Comparison of ENCODE assay signal across 29 cellular contexts in the genomic region with DNA sequence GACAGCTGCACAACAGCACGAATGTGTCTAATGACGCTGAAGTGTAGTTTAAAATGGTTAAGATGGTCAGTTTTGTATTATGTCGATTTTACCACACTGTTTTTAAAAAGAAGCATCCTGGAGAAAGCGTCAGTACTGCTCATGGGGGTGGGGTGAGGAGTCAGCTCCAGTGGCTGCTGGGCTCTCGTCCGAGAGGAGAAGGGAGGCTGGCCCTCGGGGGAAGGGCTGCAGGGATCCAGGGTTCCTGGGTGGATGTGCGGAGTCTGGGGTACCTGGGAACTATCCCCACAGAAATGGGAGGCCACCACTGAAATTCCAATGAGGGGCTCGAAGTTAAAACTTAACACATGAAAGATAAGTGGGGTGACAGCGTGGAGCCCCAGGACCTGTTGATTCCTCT. TPM values are rescaled to one million over a fixed set of nuclear protein-coding genes. Genes with fewer than 3 reads are reported as not detected.
DNase-seq lines count a peak whose midpoint lies in the region; ATAC-seq and TF ChIP-seq lines count a peak whose summit lies in the region.
"Had no signal": no experiment of that assay in that cellular context is flagged by ENCODE, and none has a peak within 500 bp of the region (broad histone marks: within the 10 kb centered on the region; RNA-seq: fewer than 3 reads in every experiment).

No MANE protein-coding gene starts in this region.

- H3K4me3 ChIP-seq in coronary artery = no peak overlapping the region
- H3K4me3 ChIP-seq in lower lobe of right lung = no peak overlapping the region
- peak overlapping the region in 7 of 8 donors; percentile 9 to 56 (median 14) for H3K4me3 ChIP-seq in spleen
- no peak overlapping the region for H3K4me3 ChIP-seq in suprapubic skin
- no peak overlapping the region for H3K4me3 ChIP-seq in SJCRH30
- H3K4me3 ChIP-seq: colonic mucosa had no signal

- CTCF ChIA-PET in activated naive CD4-positive, alpha-beta T cell treated with anti-CD3 and anti-CD28 coated beads, Interleukin-2, amount 10 ng/mL, durations not matched to agents 7 days and 5 days (lab: Charles Lee) = interaction anchor here (0.9 to 2.1 kb wide), 2 partner anchors 15 to 95 kb away, joined by 3 to 9 read pairs; no protein-coding TSS in a partner anchor

- no peaks in the 10 kb centered on the region for H3K9me3 Mint-ChIP-seq in activated naive CD4-positive, alpha-beta T cell treated with anti-CD3 and anti-CD28 coated beads, Interleukin-2, amount 50 U/mL, for 24 hours
- no peaks in the 10 kb centered on the region for H3K9me3 Mint-ChIP-seq in activated naive CD4-positive, alpha-beta T cell treated with anti-CD3 and anti-CD28 coated beads, Interleukin-2, amount 10 ng/mL, durations not matched to agents 7 days and 5 days
- H3K9me3 Mint-ChIP-seq: activated T-cell treated with anti-CD3 and anti-CD28 coated beads, Interleukin-2, amount 50 U/mL, for 72 hours; mesothelial cell of epicardium; naive B cell had no signal

- intact Hi-C loops in lower lobe of right lung (cut with DNase I) (no loop called here), spleen (cut with DNase I; ENCODE audit: low total_unique reads) (no loop called here)

- H3K9me3 ChIP-seq in lower lobe of right lung (no peaks in the 10 kb centered on the region), spleen (no peaks in the 10 kb centered on the region), suprapubic skin (no peaks in the 10 kb centered on the region), SJCRH30 (replicated peaks) (no peaks in the 10 kb centered on the region)
- H3K9me3 ChIP-seq: colonic mucosa had no signal

- no peak for ATAC-seq in lower lobe of right lung
- ATAC-seq: activated CD8-positive, alpha-beta memory T cell treated with anti-CD3 and anti-CD28 coated beads, Interleukin-2, amount 10 ng/mL, durations not matched to agents 7 days and 5 days; activated T-cell treated with anti-CD3 and anti-CD28 coated beads, Interleukin-2, amount 50 U/mL, for 72 hours had no signal

- peaks cover 3% of the 10 kb centered on the region for H3K36me3 Mint-ChIP-seq in activated naive CD4-positive, alpha-beta T cell treated with anti-CD3 and anti-CD28 coated beads, Interleukin-2, amount 50 U/mL, for 24 hours
- H3K36me3 Mint-ChIP-seq in activated naive CD4-positive, alpha-beta T cell treated with anti-CD3 and anti-CD28 coated beads, Interleukin-2, amount 10 ng/mL, durations not matched to agents 7 days and 5 days = no peaks in the 10 kb centered on the region
- H3K36me3 Mint-ChIP-seq: activated CD8-positive, alpha-beta memory T cell treated with anti-CD3 and anti-CD28 coated beads, Interleukin-2, amount 10 ng/mL, durations not matched to agents 7 days and 5 days; CD14-positive monocyte; mesothelial cell of epicardium had no signal

- H3K36me3 ChIP-seq in lower lobe of right lung = no peaks in the 10 kb centered on the region
- H3K36me3 ChIP-seq in spleen = no peaks in the 10 kb centered on the region
- H3K36me3 ChIP-seq in suprapubic skin = no peaks in the 10 kb centered on the region
- no peaks in the 10 kb centered on the region for H3K36me3 ChIP-seq in SJCRH30
- H3K36me3 ChIP-seq: colonic mucosa had no signal

- no peak for TF ChIP-seq CTCF in coronary artery (IDR thresholded peaks at IDR 0.05)
- TF ChIP-seq CTCF in lower lobe of right lung (IDR thresholded peaks at IDR 0.05) = no peak
- no peak for TF ChIP-seq CTCF in spleen (IDR thresholded peaks at IDR 0.05 in 8 of 11, conservative IDR thresholded peaks at IDR 0.05 in 3 of 11)
- TF ChIP-seq CTCF in suprapubic skin (IDR thresholded peaks at IDR 0.05) = no peak

- peaks cover 35% of the 10 kb centered on the region for H3K4me1 Mint-ChIP-seq in activated naive CD4-positive, alpha-beta T cell treated with anti-CD3 and anti-CD28 coated beads, Interleukin-2, amount 50 U/mL, for 24 hours
- H3K4me1 Mint-ChIP-seq in activated naive CD4-positive, alpha-beta T cell treated with anti-CD3 and anti-CD28 coated beads, Interleukin-2, amount 10 ng/mL, durations not matched to agents 7 days and 5 days = peaks cover 2% of the 10 kb centered on the region
- H3K4me1 Mint-ChIP-seq: mesothelial cell of epicardium had no signal

- H3K27ac ChIP-seq in coronary artery = no peak overlapping the region
- peak overlapping the region; percentile 3 for H3K27ac ChIP-seq in lower lobe of right lung
- peak overlapping the region; percentile 29 to 83 (median 64) for H3K27ac ChIP-seq in spleen
- no peak overlapping the region for H3K27ac ChIP-seq in suprapubic skin
- no peak overlapping the region for H3K27ac ChIP-seq in SJCRH30
- H3K27ac ChIP-seq: colonic mucosa had no signal

- no peaks in the 10 kb centered on the region for H3K27me3 Mint-ChIP-seq in activated naive CD4-positive, alpha-beta T cell treated with anti-CD3 and anti-CD28 coated beads, Interleukin-2, amount 50 U/mL, for 24 hours
- peaks cover 33% of the 10 kb centered on the region for H3K27me3 Mint-ChIP-seq in activated naive CD4-positive, alpha-beta T cell treated with anti-CD3 and anti-CD28 coated beads, Interleukin-2, amount 10 ng/mL, durations not matched to agents 7 days and 5 days
- H3K27me3 Mint-ChIP-seq: activated naive CD8-positive, alpha-beta T cell had no signal

- no peak for TF ChIP-seq EP300 in suprapubic skin (IDR thresholded peaks at IDR 0.05)

- 60 to 84% (median 75%) methylated on average over 10 of the region's 10 CpGs for WGBS in spleen, 5 donors
- 84% methylated on average over 10 of the region's 10 CpGs for whole genome bisulfite sequencing in suprapubic skin

- H3K4me3 Mint-ChIP-seq in activated naive CD4-positive, alpha-beta T cell treated with anti-CD3 and anti-CD28 coated beads, Interleukin-2, amount 50 U/mL, for 24 hours = no peak overlapping the region
- H3K4me3 Mint-ChIP-seq in activated naive CD4-positive, alpha-beta T cell treated with anti-CD3 and anti-CD28 coated beads, Interleukin-2, amount 10 ng/mL, durations not matched to agents 7 days and 5 days = no peak overlapping the region
- H3K4me3 Mint-ChIP-seq: activated CD8-positive, alpha-beta memory T cell treated with anti-CD3 and anti-CD28 coated beads, Interleukin-2, amount 10 ng/mL, durations not matched to agents 7 days and 5 days; activated naive CD8-positive, alpha-beta T cell; activated T-cell treated with anti-CD3 and anti-CD28 coated beads, Interleukin-2, amount 50 U/mL, for 72 hours; immature natural killer cell; mesothelial cell of epicardium; naive B cell had no signal

- TF ChIP-seq POLR2A in spleen (IDR thresholded peaks at IDR 0.05) (no peak), suprapubic skin (IDR thresholded peaks at IDR 0.05) (no peak)

- peak overlapping the region; percentile 59 for H3K27ac Mint-ChIP-seq in activated naive CD4-positive, alpha-beta T cell treated with anti-CD3 and anti-CD28 coated beads, Interleukin-2, amount 50 U/mL, for 24 hours
- no peak overlapping the region for H3K27ac Mint-ChIP-seq in activated naive CD4-positive, alpha-beta T cell treated with anti-CD3 and anti-CD28 coated beads, Interleukin-2, amount 10 ng/mL, durations not matched to agents 7 days and 5 days
- H3K27ac Mint-ChIP-seq: activated CD8-positive, alpha-beta memory T cell treated with anti-CD3 and anti-CD28 coated beads, Interleukin-2, amount 10 ng/mL, durations not matched to agents 7 days and 5 days; activated naive CD8-positive, alpha-beta T cell; activated T-cell treated with anti-CD3 and anti-CD28 coated beads, Interleukin-2, amount 50 U/mL, for 72 hours; CD14-positive monocyte; mesothelial cell of epicardium had no signal

- no peak for DNase-seq in activated naive CD4-positive, alpha-beta T cell treated with anti-CD3 and anti-CD28 coated beads, Interleukin-2, amount 10 ng/mL, durations not matched to agents 7 days and 5 days
- DNase-seq in coronary artery (ENCODE audit: low spot score) = peak; percentile 65
- peak; percentile 33 for DNase-seq in lower lobe of right lung
- no peak for DNase-seq in spleen
- DNase-seq in suprapubic skin (ENCODE audit: low spot score in 2 of 2) = no peak
- DNase-seq in SJCRH30 = no peak
- no peak for DNase-seq in T-helper 2 cell
- DNase-seq: activated CD8-positive, alpha-beta memory T cell treated with anti-CD3 and anti-CD28 coated beads, Interleukin-2, amount 10 ng/mL, durations not matched to agents 7 days and 5 days; activated T-cell treated with anti-CD3 and anti-CD28 coated beads, Interleukin-2, amount 50 U/mL, for 72 hours; colonic mucosa; DMS79 treated with DMSO at 0.1 percent for 48 hours; effector memory CD4-positive, alpha-beta T cell; erythroblast; GDM1; immature natural killer cell; naive B cell; NCI-H187; NCI-H510A; RPMI8226; stimulated activated naive CD4-positive, alpha-beta T cell; T-helper 1 cell had no signal

- H3K27me3 ChIP-seq in lower lobe of right lung (ENCODE audit: low read depth) (no peaks in the 10 kb centered on the region), spleen (replicated peaks in 1 of 7) (peaks cover 0 to 4% (median 0%) of the 10 kb centered on the region in 7 donors), suprapubic skin (peaks cover 35% of the 10 kb centered on the region), SJCRH30 (no peaks in the 10 kb centered on the region; the same call in 1 of the 2 replicates)
- H3K27me3 ChIP-seq: colonic mucosa had no signal

- H3K4me1 ChIP-seq in lower lobe of right lung (no peaks in the 10 kb centered on the region), spleen (peaks cover 0 to 32% (median 13%) of the 10 kb centered on the region in 6 donors), suprapubic skin (peaks cover 6% of the 10 kb centered on the region), SJCRH30 (no peaks in the 10 kb centered on the region)
- H3K4me1 ChIP-seq: colonic mucosa had no signal

RNA-seq across cellular contexts. Expression of gene C11orf21, which starts 11.9 kb away (rescaled TPM):
- total RNA-seq in lower lobe of right lung = 12.1 TPM
- 10 to 100 TPM; 10.6 to 24.9 (median 18.1) TPM for total RNA-seq in spleen
- polyA plus RNA-seq in spleen = 10 to 100 TPM in 1 of 3 donors, 1 to 10 TPM in 2; 8.6 to 12.1 (median 8.9) TPM
- 1 to 10 TPM in 2 of 4 donors, not detected in 2; 1.2 to 2.5 TPM for total RNA-seq in suprapubic skin
- total RNA-seq in SJCRH30 (2014; rRNA removed; shearing (Covaris generic)) = not detected in 2 replicates

RNA-seq across cellular contexts. Expression of gene TSPAN32, which starts 12.0 kb away (rescaled TPM):
- total RNA-seq in lower lobe of right lung (12.5 TPM), spleen (10 to 100 TPM; 10.6 to 21.0 (median 17.6) TPM), suprapubic skin (1 to 10 TPM in 1 of 4 donors, under 1 TPM in 1, not detected in 2; 0.26 to 4.3 TPM)
- 10 to 100 TPM; 11.2 to 21.8 (median 14.1) TPM for polyA plus RNA-seq in spleen
- 0.57 TPM in 1 of 2 replicates, not detected in the other for total RNA-seq in SJCRH30 (2014; rRNA removed; shearing (Covaris generic))

RNA-seq across cellular contexts. Expression of gene ASCL2, which starts 19.5 kb away (rescaled TPM):
- total RNA-seq in lower lobe of right lung (1.7 TPM), spleen (1 to 10 TPM; 1.9 to 3.0 (median 2.3) TPM), suprapubic skin (10 to 100 TPM; 11.4 to 18.0 (median 15.9) TPM)
- polyA plus RNA-seq in spleen = 1 to 10 TPM in 1 of 3 donors, under 1 TPM in 2; 0.68 to 1.3 (median 0.93) TPM
- not detected in 2 replicates for total RNA-seq in SJCRH30 (2014; rRNA removed; shearing (Covaris generic))
- total RNA-seq: A172, osteoblast, skeletal muscle tissue had no signal
- polyA plus RNA-seq: aorta had no signal

Comparison
In these comparisons a context has a peak if more than half of its experiments do, and no peak if none do; other contexts are left out.
1. DNase-seq: peak in coronary artery (single experiment) and lower lobe of right lung (single experiment); none in activated naive CD4-positive, alpha-beta T cell treated with anti-CD3 and anti-CD28 coated beads, Interleukin-2, amount 10 ng/mL, durations not matched to agents 7 days and 5 days (single experiment), spleen (single experiment), suprapubic skin (0 of 2), SJCRH30 (0 of 2) and T-helper 2 cell (0 of 5).
2. H3K27ac ChIP-seq: peak in lower lobe of right lung (single experiment) and spleen (8 of 8); none in coronary artery (0 of 2), suprapubic skin (single experiment) and SJCRH30 (single experiment).
3. H3K4me3 ChIP-seq: peak in spleen (7 of 8); none in coronary artery (single experiment), lower lobe of right lung (single experiment), suprapubic skin (single experiment) and SJCRH30 (single experiment).